In genomic region chr9:9399982-9400381, GRCh38 we compare ENCODE assay signal across 3 cellular contexts.
A peak's percentile ranks its signal among the peaks of the same experiment; 100 is the strongest.
TF ChIP-seq lines count a peak whose summit lies in the region.

No MANE protein-coding gene starts in this region.

TF ChIP-seq in GM23338, 12 proteins besides CTCF, POLR2A, EP300 and RAD21:
- TF ChIP-seq STAT1 (IDR thresholded peaks at IDR 0.05; ENCODE audit: unreplicated experiment): no peak
- TF ChIP-seq JUNB (IDR thresholded peaks at IDR 0.05; ENCODE audit: unreplicated experiment): no peak
- TF ChIP-seq POLR2AphosphoS5 (IDR thresholded peaks at IDR 0.05; ENCODE audit: low read depth): no peak
- no peak for TF ChIP-seq EZH2 (IDR thresholded peaks at IDR 0.05; ENCODE audit: low read depth, unreplicated experiment)
- no peak for TF ChIP-seq ZNF114 (CRISPR knock-in tag; IDR thresholded peaks at IDR 0.05)
- no peak for TF ChIP-seq CREB1 (CRISPR knock-in tag; IDR thresholded peaks at IDR 0.05; ENCODE audit: low read depth)

TF ChIP-seq in IMR-90, 13 proteins besides CTCF, POLR2A, EP300 and RAD21:
- TF ChIP-seq FOS (IDR thresholded peaks at IDR 0.05; ENCODE audit: low read depth, low read length) (no peak), MAFK (IDR thresholded peaks at IDR 0.05; ENCODE audit: low read depth, low read length) (peak; percentile 77), MXI1 (IDR thresholded peaks at IDR 0.05; ENCODE audit: borderline replicate concordance, low read depth, low read length) (no peak)
TF ChIP-seq in IMR-90: peak in this region for 1.

TF ChIP-seq in H1, 55 proteins besides CTCF, POLR2A, EP300 and RAD21:
- TF ChIP-seq CEBPB (IDR thresholded peaks at IDR 0.05; ENCODE audit: low read depth, low read length) (no peak), ATF2 (IDR thresholded peaks at IDR 0.05; ENCODE audit: low read length) (no peak), SUZ12 (IDR thresholded peaks at IDR 0.05; ENCODE audit: low read length) (no peak), USF2 (IDR thresholded peaks at IDR 0.05; ENCODE audit: low read length) (no peak), SIN3A (conservative IDR thresholded peaks at IDR 0.05 in 1 of 2, IDR thresholded peaks at IDR 0.05 in 1 of 2; ENCODE audit: low read depth in 1 of 2, low read length in 2 of 2) (no peak), CTBP2 (IDR thresholded peaks at IDR 0.05; ENCODE audit: borderline replicate concordance, insufficient read depth, insufficient read length, low read length) (no peak), MAFK (IDR thresholded peaks at IDR 0.05; ENCODE audit: low read depth, low read length) (peak; percentile 35; the same call in 1 of the 2 replicates)
